1 cellular context compared by ENCODE assay signal in genomic region chr6:105402981-105403935, GRCh38.
TF ChIP-seq lines count a peak whose summit lies in the region.

Gene PREP (minus strand): TSS chr6:105403082. CDS start chr6:105402891, 191 bp downstream.

TF ChIP-seq in K562, 482 proteins besides CTCF, POLR2A, EP300 and RAD21 (continued from another document and continues in another):
- TF ChIP-seq UBTF (IDR thresholded peaks at IDR 0.05; ENCODE audit: borderline replicate concordance in 1 of 2, low read depth in 2 of 2, low read length in 2 of 2), result peak; percentile 30 to 62; a peak in 2 of 4 replicates
- peak; percentile 40; the same call in 1 of the 2 replicates for TF ChIP-seq THAP12 (CRISPR knock-in tag; IDR thresholded peaks at IDR 0.05)
- peak; percentile 50 to 72; a peak in 2 of 4 replicates for TF ChIP-seq NRF1 (conservative IDR thresholded peaks at IDR 0.05 in 1 of 2, IDR thresholded peaks at IDR 0.05 in 1 of 2)
- peak; percentile 91 for TF ChIP-seq SMAD4 (CRISPR knock-in tag; conservative IDR thresholded peaks at IDR 0.05)
- peak; percentile 14 for TF ChIP-seq ZNF146 (CRISPR knock-in tag; IDR thresholded peaks at IDR 0.05; ENCODE audit: unreplicated experiment)
- TF ChIP-seq MEIS2 (IDR thresholded peaks at IDR 0.05; ENCODE audit: partially characterized antibody), result peak; percentile 73
- no peak for TF ChIP-seq NCOA6 (IDR thresholded peaks at IDR 0.05)
- TF ChIP-seq SAP30 (IDR thresholded peaks at IDR 0.05; ENCODE audit: borderline replicate concordance, insufficient read depth, low read depth, low read length, poor library complexity, severe bottlenecking), result peak; percentile 35
- peak; percentile 89 for TF ChIP-seq POLR2G (IDR thresholded peaks at IDR 0.05; ENCODE audit: low read depth, low read length)
- peak; percentile 33 to 76; a peak in 3 of 4 replicates for TF ChIP-seq MAZ (CRISPR knock-in tag; conservative IDR thresholded peaks at IDR 0.05 in 1 of 2, IDR thresholded peaks at IDR 0.05 in 1 of 2)
- peak in 1 of 2 experiments; percentile 78; a peak in 2 of 4 replicates for TF ChIP-seq ZNF639 (CRISPR knock-in tag; conservative IDR thresholded peaks at IDR 0.05 in 1 of 2, IDR thresholded peaks at IDR 0.05 in 1 of 2)
- no peak for TF ChIP-seq ZBTB49 (CRISPR knock-in tag; IDR thresholded peaks at IDR 0.05; ENCODE audit: borderline replicate concordance)
- TF ChIP-seq MYC (IDR thresholded peaks at IDR 0.05; ENCODE audit: low read depth, low read length), result peak; percentile 78; the same call in 1 of the 2 replicates
- no peak for TF ChIP-seq MYC (CRISPR knock-in tag; IDR thresholded peaks at IDR 0.05; ENCODE audit: borderline replicate concordance, low read depth)
- TF ChIP-seq ZBTB40 (IDR thresholded peaks at IDR 0.05), result peak; percentile 22; the same call in 1 of the 2 replicates
- TF ChIP-seq ZBTB40 (CRISPR knock-in tag; IDR thresholded peaks at IDR 0.05), result no peak
- peak in 1 of 2 experiments; percentile 56; a peak in 1 of 4 replicates for TF ChIP-seq HDAC1 (IDR thresholded peaks at IDR 0.05)
- TF ChIP-seq ZBTB5 (IDR thresholded peaks at IDR 0.05), result no peak
- peak; percentile 55; the same call in 1 of the 2 replicates for TF ChIP-seq NBN (IDR thresholded peaks at IDR 0.05; ENCODE audit: low read depth)
- TF ChIP-seq TARDBP (IDR thresholded peaks at IDR 0.05), result peak; percentile 28; the same call in 1 of the 2 replicates
- peak; percentile 67 for TF ChIP-seq VEZF1 (CRISPR knock-in tag; IDR thresholded peaks at IDR 0.05)
- no peak for TF ChIP-seq ARID4B (CRISPR knock-in tag; IDR thresholded peaks at IDR 0.05)
- peak; percentile 70 for TF ChIP-seq TAF1 (IDR thresholded peaks at IDR 0.05; ENCODE audit: control insufficient read depth, extremely low read depth, insufficient read depth, low read length, severe bottlenecking)
- peak; percentile 52; the same call in 1 of the 2 replicates for TF ChIP-seq ZNF24 (IDR thresholded peaks at IDR 0.05)
